In genomic region chr21:39313042-39313456, GRCh38 we compare ENCODE assay signal across 8 cellular contexts. TPM values are rescaled to one million over a fixed set of nuclear protein-coding genes. Genes with fewer than 3 reads are reported as not detected.
A peak's percentile ranks its signal among the peaks of the same experiment; 100 is the strongest.
DNase-seq lines count a peak whose midpoint lies in the region; ATAC-seq lines count a peak whose summit lies in the region.

No MANE protein-coding gene starts in this region.

- H3K36me3 ChIP-seq in muscle layer of duodenum (ENCODE audit: control insufficient read depth in 1 of 2, insufficient read depth in 2 of 2, low read length in 2 of 2) (peaks cover 4% of the 10 kb centered on the region in 2 donors), aorta (ENCODE audit: control insufficient read depth in 1 of 2, insufficient read depth in 2 of 2, low read length in 1 of 2) (peaks cover 0 to 2% of the 10 kb centered on the region in 2 donors)

- 0 to 1% methylated on average over 12 to 49 of the region's 49 CpGs for WGBS in aorta, 2 donors

- H3K9me3 ChIP-seq in muscle layer of duodenum (ENCODE audit: control insufficient read depth in 1 of 2, low read length in 2 of 2) (no peaks in the 10 kb centered on the region), aorta (ENCODE audit: control insufficient read depth, low read length) (no peaks in the 10 kb centered on the region)

- intact Hi-C loops in aorta (cut with DNase I): loop anchor here (2.0 to 5.0 kb wide), 3 partner anchors 36 to 76 kb away; partner anchors contain the start of gene HMGN1 (in 1 of the 2)

- H3K27me3 ChIP-seq in muscle layer of duodenum (ENCODE audit: low read depth, low read length) (no peaks in the 10 kb centered on the region), aorta (ENCODE audit: control insufficient read depth in 1 of 2, insufficient read depth in 2 of 2, low read length in 1 of 2) (no peaks in the 10 kb centered on the region)

- H3K4me1 ChIP-seq in muscle layer of duodenum (ENCODE audit: control insufficient read depth in 1 of 2, insufficient read depth in 2 of 2, low read length in 2 of 2): peaks cover 0 to 12% of the 10 kb centered on the region in 2 donors
- no peaks in the 10 kb centered on the region for H3K4me1 ChIP-seq in aorta (ENCODE audit: control insufficient read depth in 1 of 2, insufficient read depth in 2 of 2, low read length in 2 of 2)

- peak; percentile 17 for ATAC-seq in HG03064 (IDR thresholded peaks at IDR 0.05; ENCODE audit: low read depth, unreplicated experiment)
- no peak for ATAC-seq in aorta (ENCODE audit: low FRiP score)
- ATAC-seq in GM19035 (IDR thresholded peaks at IDR 0.05; ENCODE audit: unreplicated experiment): no peak

- peak overlapping the region; percentile 16 to 80 for H3K4me3 ChIP-seq in muscle layer of duodenum (ENCODE audit: low read depth in 1 of 2, low read length in 2 of 2)
- H3K4me3 ChIP-seq in aorta (ENCODE audit: low read length in 2 of 2): peak overlapping the region; percentile 94 to 98

- DNase-seq in activated effector memory CD4-positive, alpha-beta T cell treated with anti-CD3 and anti-CD28 coated beads, Interleukin-2, amount 50 U/mL, for 16 hours: peak; percentile 78
- DNase-seq in activated effector memory CD4-positive, alpha-beta T cell treated with Interleukin-2 at 50 U/mL for 16 hours: no peak
- peak in 3 of 5 experiments; percentile 5 to 42 (median 19) for DNase-seq in T-helper 2 cell
- peak; percentile 23 for DNase-seq in effector CD8-positive, alpha-beta T cell (lab: John Stamatoyannopoulos, UW)
- DNase-seq in aorta: peak; percentile 62 to 80

- H3K27ac ChIP-seq in muscle layer of duodenum (ENCODE audit: low read length): no peak overlapping the region
- peak overlapping the region; percentile 30 to 61 for H3K27ac ChIP-seq in aorta (ENCODE audit: low read depth in 1 of 2, low read length in 2 of 2)

RNA-seq across cellular contexts. Expression of gene BRWD1, which starts 0.4 kb away (rescaled TPM):
- total RNA-seq in aorta: 10 to 100 TPM; 41.8 to 68.5 TPM
- 10 to 100 TPM; 10.0 to 15.0 TPM for polyA plus RNA-seq in aorta

RNA-seq across cellular contexts. Expression of gene HMGN1, which starts 35.8 kb away (rescaled TPM):
- total RNA-seq in aorta: 100 to 1,000 TPM in 1 of 2 donors, 10 to 100 TPM in 1; 77.8 to 111 TPM
- polyA plus RNA-seq in aorta: 10 to 100 TPM; 66.6 to 86.0 TPM
